In genomic region chr1:221796700-221797099, GRCh38 we compare ENCODE assay signal across 11 cellular contexts.
"Had no signal": no experiment of that assay in that cellular context is flagged by ENCODE, and none has a peak within 500 bp of the region (broad histone marks: within the 10 kb centered on the region; RNA-seq: fewer than 3 reads in every experiment).

No MANE protein-coding gene starts in this region.

- ATAC-seq: HCT116 had no signal

- H2AFZ ChIP-seq: GM23248 had no signal

- DNase-seq: GM23248, HFFc6, IMR-90, Karpas-422, KBM-7 had no signal

- H3K36me3 ChIP-seq: HAP-1 had no signal

- H3K4me3 ChIP-seq: GM23248, HAP-1 had no signal

- FAIRE-seq: H1, H54 had no signal

- H3K9ac ChIP-seq: GM23248, KMS-11 had no signal

- H3K4me3 Mint-ChIP-seq: HFFc6 had no signal

- H3K27ac ChIP-seq: GM23248, HL-60, KMS-11 had no signal

- H3K27ac Mint-ChIP-seq: HFFc6 had no signal

- H3K4me2 ChIP-seq: KMS-11 had no signal
